In the genomic region with DNA sequence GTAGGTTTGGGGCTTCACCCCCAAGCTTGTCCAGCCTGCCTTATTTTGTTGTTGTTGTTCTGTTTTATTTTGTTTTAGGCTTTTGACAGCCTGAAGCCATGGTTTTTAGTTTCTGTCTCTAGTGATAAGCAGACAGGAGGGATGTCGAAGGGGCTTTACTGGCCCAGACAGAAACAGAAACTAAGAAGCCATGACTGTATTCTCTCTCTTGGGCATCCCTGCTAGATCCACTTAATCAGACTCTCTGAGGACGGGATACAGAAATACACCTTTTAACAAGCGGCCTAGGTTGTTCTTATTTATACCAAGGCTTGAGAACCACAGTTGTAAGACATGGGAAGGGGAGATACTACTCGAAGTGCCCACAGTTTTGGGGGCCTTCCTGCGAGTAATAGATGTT, we compare ENCODE assay signal across 28 cellular contexts.
"Had no signal": no experiment of that assay in that cellular context is flagged by ENCODE, and none has a peak within 500 bp of the region (broad histone marks: within the 10 kb centered on the region; RNA-seq: fewer than 3 reads in every experiment).

No MANE protein-coding gene starts in this region.

- H3K9me3 ChIP-seq: lower lobe of right lung, ovary, spleen, suprapubic skin, thoracic aorta, tibial artery, upper lobe of right lung had no signal

- H3K27ac ChIP-seq: lower lobe of right lung, ovary, skin epidermis, spleen, suprapubic skin, thoracic aorta, tibial artery, upper lobe of right lung had no signal

- H3K36me3 Mint-ChIP-seq: naive thymus-derived CD8-positive, alpha-beta T cell; stimulated activated effector memory CD8-positive, alpha-beta T cell treated with anti-CD3 and anti-CD28 coated beads, Interleukin-12 subunit alpha, Interleukin-12 subunit beta, amount 100 ng/mL, for 72 hours had no signal

- H3K4me1 Mint-ChIP-seq: neural crest cell; stimulated activated effector memory CD8-positive, alpha-beta T cell treated with anti-CD3 and anti-CD28 coated beads, Interleukin-12 subunit alpha, Interleukin-12 subunit beta, amount 100 ng/mL, for 72 hours had no signal

- H3K36me3 ChIP-seq: lower lobe of right lung, ovary, spleen, suprapubic skin, thoracic aorta, tibial artery, upper lobe of right lung had no signal

- H3K4me1 ChIP-seq: lower lobe of right lung, spleen, suprapubic skin, upper lobe of right lung had no signal

- H3K27me3 ChIP-seq: ovary, spleen, suprapubic skin, tibial artery, upper lobe of right lung had no signal

- H3K9me3 Mint-ChIP-seq: naive thymus-derived CD8-positive, alpha-beta T cell; nephron; neural crest cell; stimulated activated effector memory CD8-positive, alpha-beta T cell treated with anti-CD3 and anti-CD28 coated beads, Interleukin-12 subunit alpha, Interleukin-12 subunit beta, amount 100 ng/mL, for 72 hours; stimulated activated naive CD8-positive, alpha-beta T cell treated with anti-CD3 and anti-CD28 coated beads, Interleukin-15, Interleukin-2, amounts not matched to agents 100 ng/mL and 50 ng/mL, for 24 hours had no signal

- H3K4me3 Mint-ChIP-seq: naive thymus-derived CD8-positive, alpha-beta T cell; nephron; neural crest cell; stimulated activated effector memory CD8-positive, alpha-beta T cell treated with anti-CD3 and anti-CD28 coated beads, Interleukin-12 subunit alpha, Interleukin-12 subunit beta, amount 100 ng/mL, for 72 hours; stimulated activated naive CD8-positive, alpha-beta T cell treated with anti-CD3 and anti-CD28 coated beads, Interleukin-15, Interleukin-2, amounts not matched to agents 100 ng/mL and 50 ng/mL, for 24 hours had no signal

- H3K27me3 Mint-ChIP-seq: stimulated activated naive CD8-positive, alpha-beta T cell treated with anti-CD3 and anti-CD28 coated beads, Interleukin-15, Interleukin-2, amounts not matched to agents 100 ng/mL and 50 ng/mL, for 24 hours had no signal

- H3K4me3 ChIP-seq: lower lobe of right lung, ovary, skin epidermis, spleen, suprapubic skin, thoracic aorta, tibial artery, upper lobe of right lung had no signal

- DNase-seq: hippocampal formation; kidney glomerular epithelial cell; left cardiac atrium; left ventricle myocardium superior; lower lobe of right lung; mammary epithelial cell; mesenchymal stem cell; naive thymus-derived CD8-positive, alpha-beta T cell; nucleus accumbens; ovary; retina; right cardiac atrium; spleen; stimulated activated CD4-positive, alpha-beta T cell treated with anti-CD3 and anti-CD28 coated beads, Interleukin-4, amount 100 ng/mL, for 24 hours; stimulated activated naive CD4-positive, alpha-beta T cell; tibial artery; trophoblast cell; upper lobe of right lung had no signal

- ATAC-seq: left cardiac atrium; left lobe of liver; left ventricle myocardium superior; lower lobe of right lung; naive thymus-derived CD8-positive, alpha-beta T cell; right cardiac atrium; sciatic nerve; stimulated activated effector memory CD8-positive, alpha-beta T cell treated with anti-CD3 and anti-CD28 coated beads, Interleukin-12 subunit alpha, Interleukin-12 subunit beta, amount 100 ng/mL, for 72 hours; upper lobe of right lung had no signal

- H3K27ac Mint-ChIP-seq: naive thymus-derived CD8-positive, alpha-beta T cell; nephron; progenitor cell of endocrine pancreas; stimulated activated effector memory CD8-positive, alpha-beta T cell treated with anti-CD3 and anti-CD28 coated beads, Interleukin-12 subunit alpha, Interleukin-12 subunit beta, amount 100 ng/mL, for 72 hours; stimulated activated naive CD8-positive, alpha-beta T cell treated with anti-CD3 and anti-CD28 coated beads, Interleukin-15, Interleukin-2, amounts not matched to agents 100 ng/mL and 50 ng/mL, for 24 hours had no signal
